Comparison of ENCODE assay signal across 32 cellular contexts in the genomic region with DNA sequence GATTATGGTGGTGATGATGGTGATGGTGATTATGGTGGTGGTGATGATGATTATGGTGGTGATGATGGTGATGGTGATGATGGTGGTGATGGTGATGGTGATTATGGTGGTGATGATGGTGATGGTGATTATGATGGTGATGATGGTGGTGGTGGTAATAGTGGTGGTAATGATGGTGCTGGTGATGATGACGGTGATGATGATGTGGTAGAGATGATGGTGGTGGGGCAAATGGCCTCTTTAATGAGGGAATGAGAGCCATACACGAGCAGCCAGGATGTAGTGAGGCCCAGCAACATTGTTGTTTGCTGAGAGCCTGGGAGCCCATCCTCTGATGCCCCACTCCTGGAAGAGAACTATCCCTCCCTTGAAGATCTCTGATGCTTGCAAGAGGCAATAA. TPM values are rescaled to one million over a fixed set of nuclear protein-coding genes. Genes with fewer than 3 reads are reported as not detected.
"Had no signal": no experiment of that assay in that cellular context is flagged by ENCODE, and none has a peak within 500 bp of the region (broad histone marks: within the 10 kb centered on the region; RNA-seq: fewer than 3 reads in every experiment).

No MANE protein-coding gene starts in this region.

- ATAC-seq: mucosa of descending colon; naive thymus-derived CD4-positive, alpha-beta T cell; natural killer cell treated with Interleukin-12 subunit alpha and Interleukin-12 subunit beta and Interleukin-15 and Interleukin-18, amount 100 ng/mL, for 72 hours; right cardiac atrium; stimulated activated memory B cell treated with anti-CD40 and anti-IgM and Interleukin-4, amounts not matched to agents 10 μg/mL and 1 μg/mL and 100 μg/mL, for 72 hours; stimulated activated naive CD8-positive, alpha-beta T cell treated with anti-CD3 and anti-CD28 coated beads, Interleukin-15, amount 100 ng/mL, for 72 hours had no signal

- DNase-seq: islet precursor cell; left ventricle myocardium inferior; midbrain; mucosa of descending colon; ovary; retina; stimulated activated CD4-positive, alpha-beta T cell treated with anti-CD3 and anti-CD28 coated beads, Interleukin-1b, Interleukin-23, amount 100 ng/mL, for 48 hours; stimulated activated CD4-positive, alpha-beta T cell treated with anti-CD3 and anti-CD28 coated beads, Interleukin-2, amount 100 ng/mL, for 48 hours; stimulated activated CD4-positive, alpha-beta T cell treated with anti-CD3 and anti-CD28 coated beads, Interleukin-4, amount 100 ng/mL, for 4 hours; stimulated activated CD8-positive, alpha-beta memory T cell treated with anti-CD3 and anti-CD28 coated beads, Interleukin-4, amount 100 ng/mL, for 48 hours; stimulated activated naive CD4-positive, alpha-beta T cell treated with Interleukin-2 at 50 U/mL for 16 hours; stimulated activated naive CD8-positive, alpha-beta T cell treated with anti-CD3 and anti-CD28 coated beads, Interleukin-15, amount 100 ng/mL, for 72 hours; substantia nigra had no signal

- H3K4me2 ChIP-seq: hepatocyte, smooth muscle cell had no signal

- H2AFZ ChIP-seq: hepatocyte had no signal

- H3K27me3 Mint-ChIP-seq: stimulated activated memory B cell treated with anti-CD40 and anti-IgM and Interleukin-4, amounts not matched to agents 10 μg/mL and 1 μg/mL and 100 μg/mL, for 72 hours; stimulated activated naive CD8-positive, alpha-beta T cell treated with anti-CD3 and anti-CD28 coated beads, Interleukin-15, amount 100 ng/mL, for 72 hours had no signal

- H3K79me2 ChIP-seq: hepatocyte had no signal

- H3K4me3 ChIP-seq: hepatocyte, left ventricle myocardium inferior, mucosa of descending colon, ovary, smooth muscle cell, tibial nerve, vagina had no signal

- H3K36me3 Mint-ChIP-seq: memory B cell; naive thymus-derived CD4-positive, alpha-beta T cell; natural killer cell treated with Interleukin-12 subunit alpha and Interleukin-12 subunit beta and Interleukin-15 and Interleukin-18, amount 100 ng/mL, for 72 hours; stimulated activated memory B cell treated with anti-CD40 and anti-IgM and Interleukin-4, amounts not matched to agents 10 μg/mL and 1 μg/mL and 100 μg/mL, for 72 hours had no signal

- H3K4me1 Mint-ChIP-seq: memory B cell; naive thymus-derived CD4-positive, alpha-beta T cell; stimulated activated memory B cell treated with anti-CD40 and anti-IgM and Interleukin-4, amounts not matched to agents 10 μg/mL and 1 μg/mL and 100 μg/mL, for 72 hours; stimulated activated naive CD8-positive, alpha-beta T cell treated with anti-CD3 and anti-CD28 coated beads, Interleukin-15, amount 100 ng/mL, for 72 hours had no signal

- H3K36me3 ChIP-seq: left ventricle myocardium inferior, ovary, tibial nerve, vagina had no signal

- H3K9me3 ChIP-seq: mucosa of descending colon, ovary, vagina had no signal

- H3K4me3 Mint-ChIP-seq: memory B cell; naive thymus-derived CD4-positive, alpha-beta T cell; natural killer cell treated with Interleukin-12 subunit alpha and Interleukin-12 subunit beta and Interleukin-15 and Interleukin-18, amount 100 ng/mL, for 72 hours; stimulated activated memory B cell treated with anti-CD40 and anti-IgM and Interleukin-4, amounts not matched to agents 10 μg/mL and 1 μg/mL and 100 μg/mL, for 72 hours; stimulated activated naive CD8-positive, alpha-beta T cell treated with anti-CD3 and anti-CD28 coated beads, Interleukin-15, amount 100 ng/mL, for 72 hours; type B pancreatic cell had no signal

- H3K27ac ChIP-seq: hepatocyte, left ventricle myocardium inferior, ovary, tibial nerve, vagina had no signal

- H3K4me1 ChIP-seq: left ventricle myocardium inferior, tibial nerve, vagina had no signal

- H3K27me3 ChIP-seq: ovary, tibial nerve, vagina had no signal

- H3K27ac Mint-ChIP-seq: memory B cell; naive thymus-derived CD4-positive, alpha-beta T cell; natural killer cell treated with Interleukin-12 subunit alpha and Interleukin-12 subunit beta and Interleukin-15 and Interleukin-18, amount 100 ng/mL, for 72 hours; progenitor cell of endocrine pancreas; stimulated activated memory B cell treated with anti-CD40 and anti-IgM and Interleukin-4, amounts not matched to agents 10 μg/mL and 1 μg/mL and 100 μg/mL, for 72 hours; stimulated activated naive CD8-positive, alpha-beta T cell treated with anti-CD3 and anti-CD28 coated beads, Interleukin-15, amount 100 ng/mL, for 72 hours; type B pancreatic cell had no signal

- H3K9me3 Mint-ChIP-seq: natural killer cell treated with Interleukin-12 subunit alpha and Interleukin-12 subunit beta and Interleukin-15 and Interleukin-18, amount 100 ng/mL, for 72 hours; type B pancreatic cell had no signal

RNA-seq across cellular contexts. Expression of a gene that starts 29.0 kb away (rescaled TPM):
- total RNA-seq: hepatocyte; kidney epithelial cell; left ventricle myocardium inferior; lung microvascular endothelial cell; mesenteric fat pad; myocyte; naive thymus-derived CD4-positive, alpha-beta T cell; natural killer cell treated with Interleukin-12 subunit alpha and Interleukin-12 subunit beta and Interleukin-15 and Interleukin-18, amount 100 ng/mL, for 72 hours; omental fat pad; ovary; pulmonary artery endothelial cell; right cardiac atrium; skeletal muscle tissue; smooth muscle cell; ureter; vagina had no signal
- polyA plus RNA-seq: hepatocyte; naive thymus-derived CD4-positive, alpha-beta T cell; ovary; right cardiac atrium; smooth muscle cell had no signal
